18 cellular contexts compared by ENCODE assay signal in the genomic region with DNA sequence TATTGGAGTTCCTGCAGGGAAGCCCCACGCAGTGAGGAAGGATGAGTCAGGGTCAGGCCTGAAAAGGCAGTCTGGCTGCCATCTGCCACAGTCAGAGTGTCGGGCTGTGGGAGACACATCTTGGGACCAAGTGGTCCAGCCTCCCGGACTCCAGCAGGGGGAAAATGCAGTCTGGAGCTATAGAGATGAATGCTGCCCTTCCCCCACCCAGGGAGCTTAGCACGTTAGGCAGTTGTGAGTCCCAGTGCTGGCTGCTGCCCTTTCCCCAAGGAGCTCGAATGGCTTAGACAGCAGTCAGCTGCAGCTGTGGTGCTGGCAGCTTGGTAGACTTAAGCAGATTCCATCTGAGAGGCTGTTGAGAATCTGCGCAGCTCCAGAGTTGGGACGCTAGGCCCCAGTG. TPM values are rescaled to one million over a fixed set of nuclear protein-coding genes. Genes with fewer than 3 reads are reported as not detected.
DNase-seq lines count a peak whose midpoint lies in the region; ATAC-seq and TF ChIP-seq lines count a peak whose summit lies in the region.
"Had no signal": no experiment of that assay in that cellular context is flagged by ENCODE, and none has a peak within 500 bp of the region (broad histone marks: within the 10 kb centered on the region; RNA-seq: fewer than 3 reads in every experiment).

No MANE protein-coding gene starts in this region.

- ATAC-seq in heart right ventricle (peak in 7 of 8 donors; percentile 33 to 79 (median 48)), mucosa of descending colon (no peak)
- no peak for ATAC-seq in stimulated activated naive CD8-positive, alpha-beta T cell treated with anti-CD3 and anti-CD28 coated beads, Interleukin-15, amount 100 ng/mL, for 72 hours
- ATAC-seq: esophagus mucosa, K562, left colon had no signal

- H2AFZ ChIP-seq in GM23248 = no peak overlapping the region

- peak; percentile 5 for DNase-seq in A172 (ENCODE audit: low spot score)
- DNase-seq in GM23248 = peak; percentile 41
- DNase-seq in astrocyte of the hippocampus (ENCODE audit: low read depth, low spot score) = peak; percentile 10
- peak in 1 of 2 donors; percentile 23 for DNase-seq in heart right ventricle
- DNase-seq in mucosa of descending colon = no peak
- DNase-seq in effector CD8-positive, alpha-beta T cell (lab: John Stamatoyannopoulos, UW) = no peak
- no peak for DNase-seq in MV-4-11 (lab: John Stamatoyannopoulos, UW)
- no peak for DNase-seq in stimulated activated naive CD8-positive, alpha-beta T cell treated with anti-CD3 and anti-CD28 coated beads, Interleukin-15, amount 100 ng/mL, for 72 hours
- DNase-seq: amniotic stem cell; hippocampal formation; left colon; NCI-H1105; stimulated activated CD4-positive, alpha-beta T cell treated with anti-CD3 and anti-CD28 coated beads, Interleukin-15, amount 100 ng/mL, for 24 hours; stomach had no signal

- intact Hi-C loops in heart right ventricle (cut with DNase I) = loop anchor here (2.0 to 10.0 kb wide), 10 partner anchors 34 to 399 kb away; no protein-coding TSS in a partner anchor
- intact Hi-C loops in mucosa of descending colon (cut with DNase I, micrococcal nuclease) = loop anchor here (5.0 to 10.0 kb wide), 2 partner anchors 291 to 399 kb away; no protein-coding TSS in a partner anchor

- H3K4me1 Mint-ChIP-seq in stimulated activated naive CD8-positive, alpha-beta T cell treated with anti-CD3 and anti-CD28 coated beads, Interleukin-15, amount 100 ng/mL, for 72 hours = no peaks in the 10 kb centered on the region

- no peaks in the 10 kb centered on the region for H3F3A ChIP-seq in GM23248 (ENCODE audit: insufficient read depth)

- H3K27me3 ChIP-seq in GM23248 (replicated peaks; ENCODE audit: insufficient read depth) (no peaks in the 10 kb centered on the region), heart right ventricle (no peaks in the 10 kb centered on the region)
- H3K27me3 ChIP-seq: stomach, vagina had no signal

- H3K36me3 ChIP-seq in GM23248 (ENCODE audit: low read depth) = no peaks in the 10 kb centered on the region
- no peaks in the 10 kb centered on the region for H3K36me3 ChIP-seq in heart right ventricle
- no peaks in the 10 kb centered on the region for H3K36me3 ChIP-seq in mucosa of descending colon (ENCODE audit: low read depth)
- H3K36me3 ChIP-seq: stomach, vagina had no signal

- peaks cover 15% of the 10 kb centered on the region for H3K27me3 Mint-ChIP-seq in stimulated activated naive CD8-positive, alpha-beta T cell treated with anti-CD3 and anti-CD28 coated beads, Interleukin-15, amount 100 ng/mL, for 72 hours

- H3K4me3 ChIP-seq in GM23248 = no peak overlapping the region
- H3K4me3 ChIP-seq in heart right ventricle = no peak overlapping the region
- no peak overlapping the region for H3K4me3 ChIP-seq in mucosa of descending colon
- H3K4me3 ChIP-seq: K562, stomach, vagina had no signal

- in situ Hi-C loops in GM23248 (cut with MboI) = no loop called here

- 71 to 75% methylated on average over 7 of the region's 7 CpGs for WGBS in GM23248 (ENCODE audit: low coverage in 1 of 2, low lambda C conversion rate in 2 of 2, missing lambda C conversion rate in 2 of 2), 2 experiments
- WGBS in heart right ventricle, 2 donors = 64 to 74% methylated on average over 7 of the region's 7 CpGs

- H3K27ac ChIP-seq in GM23248 = no peak overlapping the region
- no peak overlapping the region for H3K27ac ChIP-seq in heart right ventricle
- H3K27ac ChIP-seq: HL-60, stomach, vagina had no signal

- H3K9me3 ChIP-seq in GM23248 (ENCODE audit: low read depth) = no peaks in the 10 kb centered on the region
- peaks cover 0 to 6% (median 0%) of the 10 kb centered on the region in 11 donors for H3K9me3 ChIP-seq in heart right ventricle
- H3K9me3 ChIP-seq in mucosa of descending colon = no peaks in the 10 kb centered on the region
- H3K9me3 ChIP-seq: stomach, vagina had no signal

- peaks cover 0 to 8% of the 10 kb centered on the region in 2 donors for H3K9me3 Mint-ChIP-seq in stimulated activated naive CD8-positive, alpha-beta T cell treated with anti-CD3 and anti-CD28 coated beads, Interleukin-15, amount 100 ng/mL, for 72 hours

- H3K4me3 Mint-ChIP-seq in stimulated activated naive CD8-positive, alpha-beta T cell treated with anti-CD3 and anti-CD28 coated beads, Interleukin-15, amount 100 ng/mL, for 72 hours = no peak overlapping the region

- no peak overlapping the region for H3K4me2 ChIP-seq in GM23248 (ENCODE audit: unreplicated experiment)

- H3K9ac ChIP-seq in GM23248 = no peak overlapping the region

- TF ChIP-seq CTCF in heart right ventricle (IDR thresholded peaks at IDR 0.05) (no peak), mucosa of descending colon (IDR thresholded peaks at IDR 0.05) (no peak)

- no peaks in the 10 kb centered on the region for H4K20me1 ChIP-seq in GM23248 (ENCODE audit: insufficient read depth)

- H3K27ac Mint-ChIP-seq in stimulated activated naive CD8-positive, alpha-beta T cell treated with anti-CD3 and anti-CD28 coated beads, Interleukin-15, amount 100 ng/mL, for 72 hours = no peak overlapping the region

- no peaks in the 10 kb centered on the region for H3K9me2 ChIP-seq in GM23248 (ENCODE audit: insufficient read depth)

- no peaks in the 10 kb centered on the region for H3K79me2 ChIP-seq in GM23248 (ENCODE audit: insufficient read depth)

- H3K4me1 ChIP-seq in GM23248 (ENCODE audit: insufficient read depth) = 0 out of 2 replicates have a peak, but pooled peaks cover 9% of the 10 kb centered on the region
- H3K4me1 ChIP-seq in heart right ventricle = peaks cover 0 to 7% (median 0%) of the 10 kb centered on the region in 9 donors
- H3K4me1 ChIP-seq in mucosa of descending colon (ENCODE audit: low read depth) = no peaks in the 10 kb centered on the region

RNA-seq across cellular contexts. Expression of gene NTS, which starts 8.2 kb away (rescaled TPM):
- not detected in 2 replicates for total RNA-seq in A172 (2014; rRNA removed; shearing (Covaris generic))
- total RNA-seq in GM23248 (2014; rRNA removed; shearing (Covaris generic)) = not detected in 2 replicates
- polyA plus RNA-seq in GM23248 (2016; fragmentation: Nextera tagmentation; extraction: Ambion mirVana) (not detected in 2 replicates), heart right ventricle (under 1 TPM; 0.07 to 0.22 TPM)
- total RNA-seq in heart right ventricle (under 1 TPM in 2 of 10 donors, not detected in 8; 0.18 to 0.39 TPM), mucosa of descending colon (under 1 TPM in 1 of 3 donors, not detected in 2; 0.92 TPM)

RNA-seq across cellular contexts. Expression of gene RASSF9, which starts 29.7 kb away (rescaled TPM):
- total RNA-seq in A172 (2014; rRNA removed; shearing (Covaris generic)) = 0.74 and 1.4 TPM in 2 replicates
- total RNA-seq in GM23248 (2014; rRNA removed; shearing (Covaris generic)) = 0.89 and 1.5 TPM in 2 replicates
- 0.86 and 1.1 TPM in 2 replicates for polyA plus RNA-seq in GM23248 (2016; fragmentation: Nextera tagmentation; extraction: Ambion mirVana)
- 10 to 100 TPM in 4 of 10 donors, 1 to 10 TPM in 6; 2.3 to 15.2 (median 7.6) TPM for total RNA-seq in heart right ventricle
- 1 to 10 TPM in 1 of 2 donors, under 1 TPM in 1; 0.84 to 1.3 TPM for polyA plus RNA-seq in heart right ventricle
- total RNA-seq in mucosa of descending colon = 1 to 10 TPM in 2 of 3 donors, under 1 TPM in 1; 0.49 to 1.4 (median 1.1) TPM
- total RNA-seq: K562 had no signal
- polyA plus RNA-seq: K562 had no signal

Comparison
In these comparisons a context has a peak if more than half of its experiments do, and no peak if none do; other contexts are left out.
1. DNase-seq: peak in A172 (single experiment), GM23248 (single experiment) and astrocyte of the hippocampus (single experiment); none in mucosa of descending colon (0 of 3), effector CD8-positive, alpha-beta T cell (single experiment), MV-4-11 (single experiment) and stimulated activated naive CD8-positive, alpha-beta T cell treated with anti-CD3 and anti-CD28 coated beads, Interleukin-15, amount 100 ng/mL, for 72 hours (0 of 2).
2. ATAC-seq: peak in heart right ventricle (7 of 8); none in mucosa of descending colon (single experiment) and stimulated activated naive CD8-positive, alpha-beta T cell treated with anti-CD3 and anti-CD28 coated beads, Interleukin-15, amount 100 ng/mL, for 72 hours (single experiment).